In the genomic region with DNA sequence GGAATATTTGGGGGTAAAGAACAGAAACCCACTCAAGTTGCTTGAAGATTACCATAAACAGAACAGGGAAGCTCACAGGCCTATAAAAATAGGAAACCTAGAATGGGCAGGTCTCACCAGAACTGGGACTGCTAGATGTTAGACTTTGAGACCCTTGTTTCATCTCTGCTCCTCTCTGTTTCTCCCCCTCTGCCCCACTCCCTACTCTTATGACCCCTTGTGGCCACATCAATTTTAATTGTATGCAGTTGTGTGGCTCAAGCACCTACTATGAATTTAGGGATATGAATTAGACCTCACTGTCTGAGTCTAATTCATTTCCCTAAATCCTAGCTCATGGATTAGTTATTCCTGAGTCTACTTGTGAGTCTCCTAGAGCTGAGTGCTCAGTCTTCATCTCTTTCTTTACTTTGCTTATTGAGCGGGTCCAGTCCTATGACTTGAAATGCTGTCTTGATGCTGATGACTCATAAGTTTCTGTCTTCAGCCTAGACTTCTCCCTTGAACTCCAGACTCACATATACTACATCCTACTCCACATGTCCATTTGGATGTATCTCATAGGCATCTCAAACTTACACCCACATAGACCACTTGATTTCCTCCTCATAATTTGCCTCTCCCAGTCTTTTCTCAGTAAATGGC, we compare ENCODE assay signal across 12 cellular contexts.
DNase-seq lines count a peak whose midpoint lies in the region; ATAC-seq, FAIRE-seq and TF ChIP-seq lines count a peak whose summit lies in the region.
"Had no signal": no experiment of that assay in that cellular context is flagged by ENCODE, and none has a peak within 500 bp of the region (broad histone marks: within the 10 kb centered on the region; RNA-seq: fewer than 3 reads in every experiment).

No MANE protein-coding gene starts in this region.

- H3K9me3 ChIP-seq in A549 (no peaks in the 10 kb centered on the region), endothelial cell of umbilical vein (replicated peaks; ENCODE audit: control insufficient read depth, insufficient read depth, low read length) (no peaks in the 10 kb centered on the region), testis (no peaks in the 10 kb centered on the region)
- H3K9me3 ChIP-seq: neutrophil had no signal

- no peaks in the 10 kb centered on the region for H3K27me3 ChIP-seq in endothelial cell of umbilical vein (ENCODE audit: control insufficient read depth in 2 of 2, insufficient read depth in 2 of 2, low read length in 2 of 2)
- no peaks in the 10 kb centered on the region for H3K27me3 ChIP-seq in testis
- H3K27me3 ChIP-seq: neutrophil had no signal

- CTCF ChIA-PET in A549 (lab: Yijun Ruan, JAX) (interaction anchor here (0.6 to 1.0 kb wide), 5 partner anchors 10 to 218 kb away, joined by 3 to 4 read pairs (median 3); no protein-coding TSS in a partner anchor), endothelial cell of umbilical vein (lab: Charles Lee) (interaction anchor here (1.2 to 4.2 kb wide), 2 partner anchors 13 to 221 kb away, joined by 3 to 34 read pairs; no protein-coding TSS in a partner anchor)

- no TSS peak for BruUV-seq in endothelial cell of umbilical vein (replicated peaks; lab: Mats Ljungman, UMichigan)

- TF ChIP-seq POLR2A in A549 (IDR thresholded peaks at IDR 0.05; ENCODE audit: low read length) (no peak), endothelial cell of umbilical vein (IDR thresholded peaks at IDR 0.05; ENCODE audit: low read depth, low read length) (no peak), testis (IDR thresholded peaks at IDR 0.05) (no peak)

- POLR2A ChIA-PET in A549 (lab: Yijun Ruan, JAX) (no interaction called here), endothelial cell of umbilical vein (lab: Charles Lee) (no interaction called here)

- TF ChIP-seq CTCF in A549 (IDR thresholded peaks at IDR 0.05): no peak
- peak; percentile 11 to 21 for TF ChIP-seq CTCF in endothelial cell of umbilical vein (IDR thresholded peaks at IDR 0.05; ENCODE audit: extremely low read depth in 1 of 2, insufficient read depth in 1 of 2, low read depth in 1 of 2, low read length in 2 of 2)
- no peak for TF ChIP-seq CTCF in testis (IDR thresholded peaks at IDR 0.05)

- H2AFZ ChIP-seq in endothelial cell of umbilical vein (ENCODE audit: low read depth, low read length): no peak overlapping the region

- WGBS in A549 (ENCODE audit: missing lambda C conversion rate): 88% methylated on average over 1 of the region's 1 CpG
- 96 to 100% methylated on average over 1 of the region's 1 CpG for WGBS in testis, 2 donors

- H3K4me3 ChIP-seq in A549: no peak overlapping the region
- no peak overlapping the region for H3K4me3 ChIP-seq in endothelial cell of umbilical vein (replicated peaks in 1 of 3; ENCODE audit: insufficient read depth in 1 of 3, low read depth in 1 of 3, low read length in 3 of 3)
- H3K4me3 ChIP-seq in testis: no peak overlapping the region

- no peak for TF ChIP-seq EP300 in A549 (IDR thresholded peaks at IDR 0.05)

- H3K4me1 ChIP-seq in A549: no peaks in the 10 kb centered on the region
- H3K4me1 ChIP-seq in endothelial cell of umbilical vein (ENCODE audit: control insufficient read depth, extremely low read depth, insufficient read depth, low read length): no peaks in the 10 kb centered on the region
- no peaks in the 10 kb centered on the region for H3K4me1 ChIP-seq in testis

- no peak overlapping the region for H3K9ac ChIP-seq in endothelial cell of umbilical vein (replicated peaks; ENCODE audit: extremely low read depth, insufficient read depth, low read length)

- H3K36me3 ChIP-seq in endothelial cell of umbilical vein (ENCODE audit: control insufficient read depth in 2 of 2, extremely low read depth in 1 of 2, insufficient read depth in 2 of 2, low read length in 2 of 2) (no peaks in the 10 kb centered on the region), testis (ENCODE audit: low read depth, missing control alignments) (no peaks in the 10 kb centered on the region)
- H3K36me3 ChIP-seq: neutrophil had no signal

- TF ChIP-seq RAD21 in A549 (conservative IDR thresholded peaks at IDR 0.05 in 1 of 2, IDR thresholded peaks at IDR 0.05 in 1 of 2): no peak

- no peaks in the 10 kb centered on the region for H3K9me1 ChIP-seq in endothelial cell of umbilical vein (replicated peaks; ENCODE audit: control insufficient read depth, extremely low read depth, insufficient read depth, low read length)

- peak in 1 of 2 experiments; percentile 14 for DNase-seq in A549 (ENCODE audit: low read depth in 1 of 2, low spot score in 1 of 2)
- DNase-seq in NAMALWA (ENCODE audit: low spot score): peak; percentile 60
- peak; percentile 44 for DNase-seq in endothelial cell of umbilical vein (ENCODE audit: low read depth, low spot score)
- no peak for DNase-seq in testis
- no peak for DNase-seq in ACHN
- DNase-seq in globus pallidus (ENCODE audit: low spot score): no peak
- DNase-seq: activated naive CD4-positive, alpha-beta T cell treated with Interleukin-2 at 50 U/mL for 16 hours; stimulated activated CD8-positive, alpha-beta memory T cell treated with anti-CD3 and anti-CD28 coated beads, Interleukin-4, amount 100 ng/mL, for 48 hours had no signal

- ATAC-seq in A549: peak; percentile 43 to 73; a peak in 4 of 6 replicates
- peak; percentile 57 for ATAC-seq in GM19395 (IDR thresholded peaks at IDR 0.05; ENCODE audit: unreplicated experiment)
- no peak for ATAC-seq in GM21381 (IDR thresholded peaks at IDR 0.05; ENCODE audit: unreplicated experiment)

- FAIRE-seq in A549 (lab: Jason Lieb, UNC) (peak; percentile 80), endothelial cell of umbilical vein (lab: Jason Lieb, UNC) (no peak)
- FAIRE-seq: frontal cortex had no signal

- in situ Hi-C loops in ACHN (cut with HindIII; ENCODE audit: low pct_ligation_motif_present, low pct_unique_long_range_greater_than_20kb, low sequenced_read_pairs): no loop called here

- intact Hi-C loops in endothelial cell of umbilical vein (cut with micrococcal nuclease): loop anchor here (1.0 kb wide), 2 partner anchors 80 to 221 kb away; no protein-coding TSS in a partner anchor
- intact Hi-C loops in testis (cut with DNase I; ENCODE audit: low total_unique reads): no loop called here

- no peak overlapping the region for H3K27ac ChIP-seq in A549
- H3K27ac ChIP-seq in endothelial cell of umbilical vein (ENCODE audit: insufficient read depth, low read depth, low read length): no peak overlapping the region
- H3K27ac ChIP-seq in testis: no peak overlapping the region
- H3K27ac ChIP-seq: neutrophil had no signal

- dilution Hi-C loops in endothelial cell of umbilical vein (cut with MboI; ENCODE audit: extremely low pct_ligation_motif_present, low sequenced_read_pairs): no loop called here

- no peaks in the 10 kb centered on the region for H4K20me1 ChIP-seq in endothelial cell of umbilical vein (replicated peaks; ENCODE audit: control insufficient read depth, extremely low read depth, insufficient read depth, low read length)

- H3K4me2 ChIP-seq in A549 (no peak overlapping the region), endothelial cell of umbilical vein (ENCODE audit: insufficient read depth, low read length) (no peak overlapping the region)

- no peaks in the 10 kb centered on the region for H3K79me2 ChIP-seq in endothelial cell of umbilical vein (ENCODE audit: control insufficient read depth, insufficient read depth, low read length)

TF ChIP-seq in A549, 52 proteins besides CTCF, POLR2A, EP300 and RAD21:
- TF ChIP-seq HMGXB4 (CRISPR knock-in tag; IDR thresholded peaks at IDR 0.05; ENCODE audit: borderline replicate concordance) (no peak), JUN (IDR thresholded peaks at IDR 0.05) (no peak), BHLHE40 (IDR thresholded peaks at IDR 0.05; ENCODE audit: low read depth, low read length) (no peak), FOSL2 (IDR thresholded peaks at IDR 0.05) (no peak), FOSL2 (CRISPR knock-in tag; IDR thresholded peaks at IDR 0.05) (peak; percentile 56), EHMT2 (IDR thresholded peaks at IDR 0.05; ENCODE audit: low read depth) (no peak), GATA3 (IDR thresholded peaks at IDR 0.05; ENCODE audit: borderline replicate concordance) (no peak)

TF ChIP-seq in endothelial cell of umbilical vein, 7 proteins besides CTCF, POLR2A, EP300 and RAD21:
- peak; percentile 19 for TF ChIP-seq JUN (IDR thresholded peaks at IDR 0.05; ENCODE audit: borderline replicate concordance, insufficient read depth, insufficient read length, low read depth)
- no peak for TF ChIP-seq MAX (IDR thresholded peaks at IDR 0.05; ENCODE audit: insufficient read depth, insufficient read length)
TF ChIP-seq in endothelial cell of umbilical vein: peak in this region for 1.

Comparison
In these comparisons a context has a peak if more than half of its experiments do, and no peak if none do; other contexts are left out.
1. DNase-seq: peak in NAMALWA (single experiment) and endothelial cell of umbilical vein (single experiment); none in testis (single experiment), ACHN (single experiment) and globus pallidus (single experiment).
2. CTCF ChIP-seq: peak in endothelial cell of umbilical vein (2 of 2); none in A549 (single experiment) and testis (0 of 3).